11 cellular contexts compared by ENCODE assay signal in genomic region chr1:33010946-33011731, GRCh38. TPM values are rescaled to one million over a fixed set of nuclear protein-coding genes. Genes with fewer than 3 reads are reported as not detected.
DNase-seq lines count a peak whose midpoint lies in the region; ATAC-seq and TF ChIP-seq lines count a peak whose summit lies in the region.
"Had no signal": no experiment of that assay in that cellular context is flagged by ENCODE, and none has a peak within 500 bp of the region (broad histone marks: within the 10 kb centered on the region; RNA-seq: fewer than 3 reads in every experiment).

No MANE protein-coding gene starts in this region.

- WGBS in lung, 2 donors: 40 to 74% methylated on average over 5 of the region's 5 CpGs

- no peak for ATAC-seq in lung (ENCODE audit: insufficient read depth, low FRiP score)
- ATAC-seq in HG03135 (IDR thresholded peaks at IDR 0.05; ENCODE audit: unreplicated experiment): no peak

- H3K27ac ChIP-seq in coronary artery (peak overlapping the region; percentile 66 to 83), lung (ENCODE audit: low read depth in 1 of 2, low read length in 1 of 2) (peak overlapping the region; percentile 81 to 92), substantia nigra (ENCODE audit: low read depth, low read length, poor library complexity, severe bottlenecking) (peak overlapping the region; percentile 52)

- peaks cover 23% of the 10 kb centered on the region for H3K36me3 Mint-ChIP-seq in HFFc6 (ENCODE audit: low read depth)

- H3K9me3 Mint-ChIP-seq in HFFc6: no peaks in the 10 kb centered on the region
- H3K9me3 Mint-ChIP-seq: memory B cell; T-helper 1 cell treated with Interleukin-12 subunit alpha and Interleukin-12 subunit beta and Interleukin-4 antibody, amounts not matched to agents 30 μg/mL and 1 μg/mL, for 36 hours had no signal

- H3K4me3 ChIP-seq in coronary artery (peak overlapping the region; percentile 23), lung (no peak overlapping the region)

- H3K27me3 Mint-ChIP-seq in HFFc6 (ENCODE audit: insufficient read depth): no peaks in the 10 kb centered on the region
- H3K27me3 Mint-ChIP-seq: memory B cell had no signal

- H3K4me1 ChIP-seq in lung (ENCODE audit: control insufficient read depth in 2 of 2, insufficient read depth in 2 of 2, low read length in 2 of 2): peaks cover 21 to 39% of the 10 kb centered on the region in 2 donors

- H3K4me3 Mint-ChIP-seq in HFFc6: no peak overlapping the region
- H3K4me3 Mint-ChIP-seq: memory B cell; T-helper 1 cell treated with Interleukin-12 subunit alpha and Interleukin-12 subunit beta and Interleukin-4 antibody, amounts not matched to agents 30 μg/mL and 1 μg/mL, for 36 hours had no signal

- peak; percentile 76 for DNase-seq in NCI-H2196 treated with DMSO at 0.1 percent for 48 hours (lab: John Stamatoyannopoulos, UW; ENCODE audit: unreplicated experiment)
- DNase-seq in coronary artery (ENCODE audit: low spot score): no peak
- peak; percentile 53 for DNase-seq in lung (ENCODE audit: low spot score)
- DNase-seq in substantia nigra (lab: John Stamatoyannopoulos, UW): peak in 14 of 49 donors; percentile 8 to 69 (median 26)
- DNase-seq in NK-92 treated with Interleukin-12 subunit alpha and Interleukin-12 subunit beta, amount 100 ng/mL, for 24 hours (lab: John Stamatoyannopoulos, UW): no peak
- no peak for DNase-seq in effector CD4-positive, alpha-beta T cell
- no peak for DNase-seq in HFFc6
- DNase-seq: NCI-H1417 had no signal

- TF ChIP-seq CTCF in coronary artery (IDR thresholded peaks at IDR 0.05) (no peak), lung (IDR thresholded peaks at IDR 0.05; ENCODE audit: control extremely low read depth, extremely low read depth) (no peak), HFFc6 (IDR thresholded peaks at IDR 0.05) (no peak)

- H3K9me3 ChIP-seq in lung (ENCODE audit: control insufficient read depth in 2 of 2, insufficient read depth in 1 of 2, low read length in 1 of 2): no peaks in the 10 kb centered on the region

- peaks cover 25% of the 10 kb centered on the region for H3K4me1 Mint-ChIP-seq in HFFc6 (ENCODE audit: low read depth)
- H3K4me1 Mint-ChIP-seq: memory B cell had no signal

- H3K36me3 ChIP-seq in lung (ENCODE audit: control insufficient read depth in 2 of 2, insufficient read depth in 2 of 2, low read length in 2 of 2): peaks cover 23 to 25% of the 10 kb centered on the region in 2 donors

- H3K27ac Mint-ChIP-seq in HFFc6: no peak overlapping the region
- H3K27ac Mint-ChIP-seq: T-helper 1 cell treated with Interleukin-12 subunit alpha and Interleukin-12 subunit beta and Interleukin-4 antibody, amounts not matched to agents 30 μg/mL and 1 μg/mL, for 36 hours had no signal

- no peaks in the 10 kb centered on the region for H3K27me3 ChIP-seq in lung (ENCODE audit: control insufficient read depth, insufficient read depth)

RNA-seq across cellular contexts. Expression of gene AK2, which starts 25.5 kb away (rescaled TPM):
- total RNA-seq in lung: 100 to 1,000 TPM in 1 of 2 donors, 10 to 100 TPM in 1; 86.8 to 127 TPM
- polyA plus RNA-seq in lung: 100 to 1,000 TPM in 1 of 2 donors, 10 to 100 TPM in 1; 87.6 to 115 TPM
- 100 to 1,000 TPM; 160 to 173 (median 168) TPM for total RNA-seq in HFFc6 (2021; fragmentation: NEBNext Ultra II Directional; extraction: Animal tissue kit (Norgen Biotek cat#: 25700))

RNA-seq across cellular contexts. Expression of gene RNF19B, which starts 46.5 kb away (rescaled TPM):
- 10 to 100 TPM; 15.5 to 38.1 TPM for total RNA-seq in lung
- polyA plus RNA-seq in lung: 10 to 100 TPM in 1 of 2 donors, 1 to 10 TPM in 1; 5.1 to 65.9 TPM
- 10 to 100 TPM in 3 of 6 experiments, 1 to 10 TPM in 3; 9.4 to 10.6 (median 9.9) TPM for total RNA-seq in HFFc6 (2021; fragmentation: NEBNext Ultra II Directional; extraction: Animal tissue kit (Norgen Biotek cat#: 25700))

Comparison
In these comparisons a context has a peak if more than half of its experiments do, and no peak if none do; other contexts are left out.
1. DNase-seq: peak in NCI-H2196 treated with DMSO at 0.1 percent for 48 hours (single experiment) and lung (single experiment); none in coronary artery (single experiment), NK-92 treated with Interleukin-12 subunit alpha and Interleukin-12 subunit beta, amount 100 ng/mL, for 24 hours (single experiment), effector CD4-positive, alpha-beta T cell (single experiment) and HFFc6 (single experiment).
2. Peak in every context shown above with its lines, with median percentiles within 50 percentile points of each other: H3K27ac ChIP-seq.